ENCODE assay signal across 11 cellular contexts in the genomic region with DNA sequence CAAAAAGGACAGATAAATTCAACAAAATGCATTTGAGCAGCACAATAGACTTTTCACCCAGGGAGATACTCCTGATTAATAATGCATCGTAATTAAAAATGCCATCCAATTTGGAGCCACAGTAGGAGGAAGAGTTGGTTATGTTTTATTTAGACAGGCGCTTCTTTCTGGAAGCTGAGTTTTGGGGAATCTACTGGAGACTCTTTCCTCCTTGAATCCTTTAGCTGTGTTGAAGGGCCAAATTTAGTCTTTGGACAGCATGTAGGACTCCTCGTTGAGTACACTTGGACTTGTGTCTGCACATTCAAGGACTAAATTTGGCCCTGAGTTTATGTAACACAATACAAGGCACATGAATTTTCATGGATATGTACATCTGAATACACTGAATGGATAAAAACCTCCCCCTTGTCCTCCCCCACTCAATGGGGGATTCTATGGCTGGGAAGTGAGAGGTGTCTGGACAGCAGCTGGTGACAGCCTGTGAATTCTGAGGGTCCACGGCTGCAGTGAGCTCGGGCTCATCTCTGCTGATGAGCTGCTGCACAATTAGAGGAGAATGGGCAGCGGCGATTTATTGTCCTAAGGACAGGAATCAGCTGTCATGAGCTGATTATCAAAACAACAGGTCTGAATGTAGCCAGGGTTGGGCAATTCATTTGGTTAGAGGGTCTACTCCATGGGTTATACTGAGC.
"Had no signal": no experiment of that assay in that cellular context is flagged by ENCODE, and none has a peak within 500 bp of the region (broad histone marks: within the 10 kb centered on the region; RNA-seq: fewer than 3 reads in every experiment).

No MANE protein-coding gene starts in this region.

- H3K4me3 ChIP-seq: breast epithelium, left ventricle myocardium inferior, mucosa of descending colon had no signal

- H3K27ac ChIP-seq: breast epithelium, left ventricle myocardium inferior had no signal

- DNase-seq: activated CD4-positive, alpha-beta T cell treated with anti-CD3 and anti-CD28 coated beads, Interleukin-2, amount 10 ng/mL, durations not matched to agents 24 days and 14 days; activated CD4-positive, CD25-positive, alpha-beta regulatory T cell; activated CD8-positive, alpha-beta memory T cell treated with anti-CD3 and anti-CD28 coated beads, Interleukin-2, amount 50 U/mL, for 48 hours; activated naive CD8-positive, alpha-beta T cell treated with anti-CD3 and anti-CD28 coated beads for 36 hours; left ventricle myocardium inferior; mucosa of descending colon; naive thymus-derived CD4-positive, alpha-beta T cell; stimulated activated CD4-positive, alpha-beta T cell treated with anti-CD3 and anti-CD28 coated beads, Interleukin-2, amount 100 ng/mL, for 48 hours; trophoblast cell had no signal

- H3K27me3 ChIP-seq: breast epithelium had no signal

- H3K36me3 ChIP-seq: breast epithelium, left ventricle myocardium inferior had no signal

- H3K9me3 ChIP-seq: breast epithelium, left ventricle myocardium inferior, mucosa of descending colon had no signal

- ATAC-seq: mucosa of descending colon; naive thymus-derived CD4-positive, alpha-beta T cell; stimulated activated memory B cell treated with anti-CD40 and anti-IgM and Interleukin-4, amounts not matched to agents 10 μg/mL and 1 μg/mL and 100 μg/mL, for 72 hours had no signal

- H3K4me1 ChIP-seq: breast epithelium had no signal
